In the genomic region with DNA sequence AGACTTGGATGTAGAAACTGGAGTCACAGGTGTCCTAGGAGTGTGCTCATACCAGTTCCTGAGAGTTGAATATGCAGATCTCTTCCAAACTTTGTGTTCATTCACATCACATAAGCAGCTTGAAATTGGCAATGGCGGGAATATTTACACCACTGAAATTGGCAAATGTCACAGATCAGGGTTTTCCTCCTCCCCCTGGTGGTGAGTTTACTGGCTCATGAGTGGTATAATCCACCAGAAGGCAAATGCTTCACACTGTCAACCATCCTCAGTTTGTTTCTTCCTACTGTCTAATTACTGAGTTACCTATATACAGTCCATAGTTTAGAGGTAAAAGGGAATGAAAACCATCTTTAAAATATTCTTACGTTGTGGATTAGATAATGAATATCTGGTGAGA, we compare ENCODE assay signal across 8 cellular contexts.
DNase-seq lines count a peak whose midpoint lies in the region; ATAC-seq and FAIRE-seq lines count a peak whose summit lies in the region.

No MANE protein-coding gene starts in this region.

- H3K9me3 Mint-ChIP-seq in activated CD4-positive, alpha-beta memory T cell treated with anti-CD3 and anti-CD28 coated beads for 36 hours: no peaks in the 10 kb centered on the region
- no peaks in the 10 kb centered on the region for H3K9me3 Mint-ChIP-seq in activated T-helper 2 cell treated with anti-CD3 and anti-CD28 coated beads, Interferon-gamma antibody, Interleukin-2, Interleukin-4, amounts not matched to agents 10 μg/mL and 5 μg/mL and 100 μg/mL, durations not matched to agents 14 hours and 24 hours and 36 hours

- CTCF ChIA-PET in activated CD4-positive, alpha-beta memory T cell treated with anti-CD3 and anti-CD28 coated beads for 36 hours (lab: Charles Lee): interaction anchor here (0.9 to 4.8 kb wide), 7 partner anchors 12 to 1504 kb away, joined by 4 to 42 read pairs (median 4); no protein-coding TSS in a partner anchor

- intact Hi-C loops in activated CD4-positive, alpha-beta memory T cell treated with anti-CD3 and anti-CD28 coated beads for 36 hours (cut with micrococcal nuclease): loop anchor here (1.0 to 5.0 kb wide), 2 partner anchors 250 to 428 kb away; partner anchors contain the start of gene PPP3CA
- intact Hi-C loops in activated T-helper 2 cell treated with anti-CD3 and anti-CD28 coated beads, Interferon-gamma antibody, Interleukin-2, Interleukin-4, amounts not matched to agents 10 μg/mL and 5 μg/mL and 100 μg/mL, durations not matched to agents 14 hours and 24 hours and 36 hours (cut with micrococcal nuclease): loop anchor here (1.0 to 5.0 kb wide), 3 partner anchors 70 to 428 kb away; partner anchors contain the start of gene PPP3CA

- H3K4me3 Mint-ChIP-seq in activated CD4-positive, alpha-beta memory T cell treated with anti-CD3 and anti-CD28 coated beads for 36 hours: no peak overlapping the region
- H3K4me3 Mint-ChIP-seq in activated T-helper 2 cell treated with anti-CD3 and anti-CD28 coated beads, Interferon-gamma antibody, Interleukin-2, Interleukin-4, amounts not matched to agents 10 μg/mL and 5 μg/mL and 100 μg/mL, durations not matched to agents 14 hours and 24 hours and 36 hours (ENCODE audit: low read depth): no peak overlapping the region

- H3K27me3 Mint-ChIP-seq in activated CD4-positive, alpha-beta memory T cell treated with anti-CD3 and anti-CD28 coated beads for 36 hours: peaks cover 3% of the 10 kb centered on the region
- H3K27me3 Mint-ChIP-seq in activated T-helper 2 cell treated with anti-CD3 and anti-CD28 coated beads, Interferon-gamma antibody, Interleukin-2, Interleukin-4, amounts not matched to agents 10 μg/mL and 5 μg/mL and 100 μg/mL, durations not matched to agents 14 hours and 24 hours and 36 hours (ENCODE audit: low read depth): peaks cover 3% of the 10 kb centered on the region

- H3K4me1 Mint-ChIP-seq in activated CD4-positive, alpha-beta memory T cell treated with anti-CD3 and anti-CD28 coated beads for 36 hours (ENCODE audit: low read depth): no peaks in the 10 kb centered on the region
- H3K4me1 Mint-ChIP-seq in activated T-helper 2 cell treated with anti-CD3 and anti-CD28 coated beads, Interferon-gamma antibody, Interleukin-2, Interleukin-4, amounts not matched to agents 10 μg/mL and 5 μg/mL and 100 μg/mL, durations not matched to agents 14 hours and 24 hours and 36 hours (ENCODE audit: low read depth): peaks cover 1% of the 10 kb centered on the region

- POLR2A ChIA-PET in activated CD4-positive, alpha-beta memory T cell treated with anti-CD3 and anti-CD28 coated beads for 36 hours (lab: Charles Lee): no interaction called here

- no peak overlapping the region for H3K27ac Mint-ChIP-seq in activated CD4-positive, alpha-beta memory T cell treated with anti-CD3 and anti-CD28 coated beads for 36 hours
- H3K27ac Mint-ChIP-seq in activated T-helper 2 cell treated with anti-CD3 and anti-CD28 coated beads, Interferon-gamma antibody, Interleukin-2, Interleukin-4, amounts not matched to agents 10 μg/mL and 5 μg/mL and 100 μg/mL, durations not matched to agents 14 hours and 24 hours and 36 hours: no peak overlapping the region

- FAIRE-seq in frontal cortex (lab: Jason Lieb, UNC): no peak

- DNase-seq in activated T-cell treated with anti-CD3 and anti-CD28 coated beads for 24 hours (ENCODE audit: low read depth) (peak; percentile 26), frontal cortex (ENCODE audit: low spot score in 2 of 2) (no peak), midbrain (lab: John Stamatoyannopoulos, UW) (no peak)
- no peak for DNase-seq in activated T-cell treated with anti-CD3 and anti-CD28 coated beads, Interleukin-2, amount 50 U/mL, for 1 hour
- peak; percentile 18 for DNase-seq in activated CD4-positive, alpha-beta memory T cell treated with anti-CD3 and anti-CD28 coated beads for 36 hours
- peak in 2 of 3 experiments; percentile 2 to 10 for DNase-seq in stimulated activated CD4-positive, alpha-beta T cell treated with anti-CD3 and anti-CD28 coated beads, TNF-alpha, amount 100 ng/mL, for 24 hours (ENCODE audit: low read depth in 3 of 3)
- no peak for DNase-seq in activated T-helper 2 cell treated with anti-CD3 and anti-CD28 coated beads, Interferon-gamma antibody, Interleukin-2, Interleukin-4, amounts not matched to agents 10 μg/mL and 5 μg/mL and 100 μg/mL, durations not matched to agents 14 hours and 24 hours and 36 hours (ENCODE audit: low spot score)

- no peaks in the 10 kb centered on the region for H3K36me3 Mint-ChIP-seq in activated CD4-positive, alpha-beta memory T cell treated with anti-CD3 and anti-CD28 coated beads for 36 hours
- no peaks in the 10 kb centered on the region for H3K36me3 Mint-ChIP-seq in activated T-helper 2 cell treated with anti-CD3 and anti-CD28 coated beads, Interferon-gamma antibody, Interleukin-2, Interleukin-4, amounts not matched to agents 10 μg/mL and 5 μg/mL and 100 μg/mL, durations not matched to agents 14 hours and 24 hours and 36 hours (ENCODE audit: low read depth)

- ATAC-seq in HG03066 (IDR thresholded peaks at IDR 0.05; ENCODE audit: low read depth, unreplicated experiment): peak; percentile 42

Comparison
In these comparisons a context has a peak if more than half of its experiments do, and no peak if none do; other contexts are left out.
1. DNase-seq: peak in activated T-cell treated with anti-CD3 and anti-CD28 coated beads for 24 hours (single experiment), activated CD4-positive, alpha-beta memory T cell treated with anti-CD3 and anti-CD28 coated beads for 36 hours (single experiment) and stimulated activated CD4-positive, alpha-beta T cell treated with anti-CD3 and anti-CD28 coated beads, TNF-alpha, amount 100 ng/mL, for 24 hours (2 of 3); none in activated T-cell treated with anti-CD3 and anti-CD28 coated beads, Interleukin-2, amount 50 U/mL, for 1 hour (single experiment), frontal cortex (0 of 2), midbrain (single experiment) and activated T-helper 2 cell treated with anti-CD3 and anti-CD28 coated beads, Interferon-gamma antibody, Interleukin-2, Interleukin-4, amounts not matched to agents 10 μg/mL and 5 μg/mL and 100 μg/mL, durations not matched to agents 14 hours and 24 hours and 36 hours (single experiment).